In the genomic region with DNA sequence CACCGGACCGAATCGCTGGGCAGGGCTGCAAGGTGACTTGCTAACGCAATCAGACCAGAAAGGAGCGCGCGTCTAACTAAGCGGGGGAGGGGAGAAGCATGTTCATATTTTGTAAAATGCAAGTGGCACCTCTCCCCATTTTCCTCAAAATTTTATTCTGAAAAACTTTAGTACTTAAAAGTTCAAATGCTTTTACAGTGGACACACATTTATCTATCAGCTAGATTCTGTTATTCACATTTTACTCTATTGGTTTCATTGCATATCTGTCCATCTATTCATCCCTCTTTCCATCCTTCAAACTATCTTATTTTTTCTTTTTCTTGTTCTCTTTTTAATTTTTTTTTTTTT, we compare ENCODE assay signal across 9 cellular contexts. TPM values are rescaled to one million over a fixed set of nuclear protein-coding genes. Genes with fewer than 3 reads are reported as not detected.
DNase-seq lines count a peak whose midpoint lies in the region; ATAC-seq, FAIRE-seq and TF ChIP-seq lines count a peak whose summit lies in the region.
"Had no signal": no experiment of that assay in that cellular context is flagged by ENCODE, and none has a peak within 500 bp of the region (broad histone marks: within the 10 kb centered on the region; RNA-seq: fewer than 3 reads in every experiment).

No MANE protein-coding gene starts in this region.

- H3K4me1 ChIP-seq in ACC112 (ENCODE audit: control insufficient read depth, insufficient read depth, low read length, unreplicated experiment) (no peaks in the 10 kb centered on the region), IMR-90 (ENCODE audit: control insufficient read depth, insufficient read depth, low read length) (no peaks in the 10 kb centered on the region)

- H3K56ac ChIP-seq in IMR-90 (ENCODE audit: extremely low read depth, insufficient read depth, low read length) = no peak overlapping the region

- H2BK5ac ChIP-seq in IMR-90 (ENCODE audit: low read depth, low read length, poor library complexity, severe bottlenecking) = no peak overlapping the region

- no peak for DNase-seq in IMR-90
- no peak for DNase-seq in MCF 10A (ENCODE audit: unreplicated experiment)
- DNase-seq in naive thymus-derived CD8-positive, alpha-beta T cell = no peak
- no peak for DNase-seq in GM12892 (ENCODE audit: insufficient read length)
- no peak for DNase-seq in endothelial cell (ENCODE audit: low spot score)
- no peak for DNase-seq in stimulated activated CD4-positive, alpha-beta T cell treated with anti-CD3 and anti-CD28 coated beads, Interleukin-4, amount 100 ng/mL, for 1 hour

- no peaks in the 10 kb centered on the region for H3K9me1 ChIP-seq in IMR-90 (ENCODE audit: insufficient read depth, low read length)

- H2AFZ ChIP-seq in ACC112 (ENCODE audit: low read length, unreplicated experiment) (peak overlapping the region; percentile 37), IMR-90 (replicated peaks; ENCODE audit: low read length, poor library complexity) (peak overlapping the region; percentile 94)

- no peak overlapping the region for H3K23ac ChIP-seq in IMR-90 (ENCODE audit: low read depth, low read length)

- H3K4me1 Mint-ChIP-seq in MCF 10A (ENCODE audit: insufficient read depth, unreplicated experiment) (no peaks in the 10 kb centered on the region), endothelial cell (ENCODE audit: unreplicated experiment) (peaks cover 4% of the 10 kb centered on the region)
- peaks cover 3 to 9% (median 6%) of the 10 kb centered on the region in 4 donors for H3K4me1 Mint-ChIP-seq in naive thymus-derived CD8-positive, alpha-beta T cell

- H4K8ac ChIP-seq in IMR-90 (ENCODE audit: low read depth in 2 of 2, low read length in 2 of 2) = no peak overlapping the region

- H2BK20ac ChIP-seq in IMR-90 (ENCODE audit: low read depth, low read length) = no peak overlapping the region

- no peak overlapping the region for H2AK5ac ChIP-seq in IMR-90 (ENCODE audit: low read depth, low read length)

- H3K9me3 ChIP-seq in IMR-90 (ENCODE audit: control insufficient read depth, insufficient read depth, low read length) = no peaks in the 10 kb centered on the region

- H4K5ac ChIP-seq in IMR-90 (ENCODE audit: low read depth, low read length) = no peak overlapping the region

- WGBS in IMR-90 (ENCODE audit: extremely low coverage in 2 of 2, insufficient read length in 1 of 2), 2 experiments = no CpG with 5 or more reads among the region's 8 CpGs

- BruUV-seq in IMR-90 (replicated peaks; lab: Mats Ljungman, UMichigan) (no TSS peak), MCF 10A (replicated peaks; lab: Mats Ljungman, UMichigan) (no TSS peak)

- no peak overlapping the region for H2BK120ac ChIP-seq in IMR-90 (ENCODE audit: low read depth, low read length)

- intact Hi-C loops in IMR-90 (cut with micrococcal nuclease) (loop anchor here (1.0 kb wide), 1 partner anchor 110 kb away; no protein-coding TSS in a partner anchor), MCF 10A (cut with micrococcal nuclease) (loop anchor here (1.0 kb wide), 2 partner anchors 40 to 110 kb away; no protein-coding TSS in a partner anchor)

- H3K27me3 Mint-ChIP-seq in MCF 10A (ENCODE audit: insufficient read depth, unreplicated experiment) (peaks cover 10% of the 10 kb centered on the region), endothelial cell (ENCODE audit: unreplicated experiment) (peaks cover 2% of the 10 kb centered on the region)
- peaks cover 5 to 21% (median 13%) of the 10 kb centered on the region in 5 donors for H3K27me3 Mint-ChIP-seq in naive thymus-derived CD8-positive, alpha-beta T cell

- ATAC-seq in IMR-90 (ENCODE audit: low read depth) = no peak
- ATAC-seq in naive thymus-derived CD8-positive, alpha-beta T cell = no peak
- no peak for ATAC-seq in GM19023 (IDR thresholded peaks at IDR 0.05; ENCODE audit: unreplicated experiment)

- no peak overlapping the region for H3K4ac ChIP-seq in IMR-90 (ENCODE audit: low read depth, low read length)

- H4K20me1 ChIP-seq in IMR-90 (ENCODE audit: insufficient read depth, low read length) = no peaks in the 10 kb centered on the region

- POLR2A ChIA-PET in IMR-90 (lab: Charles Lee; ENCODE audit: unreplicated experiment) (no interaction called here), MCF 10A (lab: Yijun Ruan, JAX) (no interaction called here)
- POLR2A ChIA-PET in naive thymus-derived CD8-positive, alpha-beta T cell (lab: Charles Lee) = interaction anchor here (1.3 kb wide), 1 partner anchor 109 kb away, joined by 4 read pairs; no protein-coding TSS in a partner anchor

- peaks cover 23% of the 10 kb centered on the region; the same call in 1 of the 2 replicates for H3K27me3 ChIP-seq in ACC112 (ENCODE audit: insufficient read depth, low read length)
- H3K27me3 ChIP-seq in IMR-90 (ENCODE audit: control insufficient read depth, insufficient read depth, low read length) = peaks cover 12% of the 10 kb centered on the region

- H3K4me2 ChIP-seq in IMR-90 (ENCODE audit: low read depth, low read length) = peak overlapping the region; percentile 82

- CTCF ChIA-PET in IMR-90 (lab: Yijun Ruan, JAX) (interaction anchor here (1.0 to 1.9 kb wide), 4 partner anchors 15 to 111 kb away, joined by 3 to 6 read pairs (median 4); no protein-coding TSS in a partner anchor), MCF 10A (lab: Yijun Ruan, JAX) (interaction anchor here (0.5 to 8.4 kb wide), 33 partner anchors 10 to 1433 kb away, joined by 3 to 128 read pairs (median 6); partner anchors contain the start of gene KLHL25)

- no peak overlapping the region for H3K18ac ChIP-seq in IMR-90 (ENCODE audit: low read depth, low read length)

- H3K27ac Mint-ChIP-seq in MCF 10A (ENCODE audit: low read depth, unreplicated experiment) = no peak overlapping the region
- no peak overlapping the region for H3K27ac Mint-ChIP-seq in naive thymus-derived CD8-positive, alpha-beta T cell
- H3K27ac Mint-ChIP-seq in endothelial cell (ENCODE audit: unreplicated experiment) = no peak overlapping the region
- H3K27ac Mint-ChIP-seq: activated CD4-positive, alpha-beta T cell treated with anti-CD3 and anti-CD28 coated beads, Interleukin-2, amount 10 ng/mL, durations not matched to agents 7 days and 5 days had no signal

- H3K14ac ChIP-seq in IMR-90 (replicated peaks; ENCODE audit: low read depth, low read length) = no peak overlapping the region

- H3K4me3 Mint-ChIP-seq in MCF 10A (ENCODE audit: unreplicated experiment) (peak overlapping the region; percentile 53), endothelial cell (ENCODE audit: unreplicated experiment) (no peak overlapping the region)
- H3K4me3 Mint-ChIP-seq in naive thymus-derived CD8-positive, alpha-beta T cell = peak overlapping the region in 7 of 10 donors; percentile 59 to 77 (median 66)

- peaks cover 3% of the 10 kb centered on the region for H3K9me3 Mint-ChIP-seq in MCF 10A (ENCODE audit: unreplicated experiment)
- H3K9me3 Mint-ChIP-seq in naive thymus-derived CD8-positive, alpha-beta T cell = no peaks in the 10 kb centered on the region
- no peaks in the 10 kb centered on the region for H3K9me3 Mint-ChIP-seq in endothelial cell (ENCODE audit: unreplicated experiment)
- H3K9me3 Mint-ChIP-seq: activated CD4-positive, alpha-beta T cell treated with anti-CD3 and anti-CD28 coated beads, Interleukin-2, amount 10 ng/mL, durations not matched to agents 7 days and 5 days had no signal

- H3K4me3 ChIP-seq in ACC112 (ENCODE audit: low read depth, low read length) = peak overlapping the region; percentile 62
- H3K4me3 ChIP-seq in IMR-90 (ENCODE audit: insufficient read depth, low read depth, low read length) = no peak overlapping the region

- no peak overlapping the region for H3K9ac ChIP-seq in IMR-90 (ENCODE audit: low read depth, low read length)

- TF ChIP-seq POLR2A in IMR-90 (IDR thresholded peaks at IDR 0.05; ENCODE audit: low read depth, low read length) (no peak), GM12892 (IDR thresholded peaks at IDR 0.05; ENCODE audit: low read depth, low read length) (no peak)

- TF ChIP-seq CTCF in IMR-90 (conservative IDR thresholded peaks at IDR 0.05; ENCODE audit: low read depth, low read length) (no peak), MCF 10A (IDR thresholded peaks at IDR 0.05; ENCODE audit: unreplicated experiment) (no peak), endothelial cell (IDR thresholded peaks at IDR 0.05; ENCODE audit: unreplicated experiment) (no peak)

- H3K36me3 ChIP-seq in ACC112 (ENCODE audit: insufficient read depth, low read length) = no peaks in the 10 kb centered on the region
- no peaks in the 10 kb centered on the region for H3K36me3 ChIP-seq in IMR-90 (ENCODE audit: control insufficient read depth, insufficient read depth, low read length)

- no peaks in the 10 kb centered on the region for H3K79me1 ChIP-seq in IMR-90 (ENCODE audit: low read depth in 1 of 2, low read length in 2 of 2)

- dilution Hi-C loops in IMR-90 (cut with HindIII; ENCODE audit: low sequenced_read_pairs, unreplicated experiment) = no loop called here

- no peak for TF ChIP-seq RAD21 in IMR-90 (IDR thresholded peaks at IDR 0.05; ENCODE audit: low read length)

- no peak overlapping the region for H2AK9ac ChIP-seq in IMR-90 (replicated peaks; ENCODE audit: low read depth, low read length, poor library complexity)

- in situ Hi-C loops in IMR-90 (cut with MboI; ENCODE audit: low sequenced_read_pairs) = no loop called here

- H3K79me2 ChIP-seq in ACC112 (ENCODE audit: control insufficient read depth, insufficient read depth, low read length, unreplicated experiment) = no peaks in the 10 kb centered on the region

- H3K36me3 Mint-ChIP-seq in MCF 10A (ENCODE audit: insufficient read depth, unreplicated experiment) = no peaks in the 10 kb centered on the region
- no peaks in the 10 kb centered on the region for H3K36me3 Mint-ChIP-seq in naive thymus-derived CD8-positive, alpha-beta T cell
- no peaks in the 10 kb centered on the region for H3K36me3 Mint-ChIP-seq in endothelial cell (ENCODE audit: low read depth, unreplicated experiment)

- FAIRE-seq in GM12892 (lab: Jason Lieb, UNC) = no peak

- H2BK15ac ChIP-seq in IMR-90 (ENCODE audit: low read depth, low read length) = no peak overlapping the region

- no peak overlapping the region for H4K91ac ChIP-seq in IMR-90 (ENCODE audit: insufficient read depth, low read depth, low read length)

- no peak overlapping the region for H3K27ac ChIP-seq in ACC112 (ENCODE audit: low read depth, low read length)
- no peak overlapping the region for H3K27ac ChIP-seq in IMR-90 (ENCODE audit: insufficient read depth, low read length)

TF ChIP-seq in IMR-90, 13 proteins besides CTCF, POLR2A, EP300 and RAD21 (continues in another document):
- no peak for TF ChIP-seq CHD1 (IDR thresholded peaks at IDR 0.05; ENCODE audit: low read depth, low read length)

RNA-seq across cellular contexts. Expression of gene KLHL25, which starts 46.1 kb away (rescaled TPM):
- total RNA-seq in IMR-90 (2012; rRNA removed) (2.7 and 2.8 TPM in 2 replicates), MCF 10A (2022) (3.1 and 3.3 TPM in 2 replicates), endothelial cell (ENCODE audit: unreplicated experiment) (7.4 TPM)
- polyA plus RNA-seq in IMR-90 (2012; rRNA removed) = 5.6 and 6.6 TPM in 2 replicates
- 2.8 and 5.4 TPM in 2 replicates for polyA plus RNA-seq in IMR-90 (2012; cell fraction: cytosol; rRNA removed)
- 6.6 and 15.9 TPM in 2 replicates for polyA plus RNA-seq in IMR-90 (2012; cell fraction: nucleus; rRNA removed; ENCODE audit: low replicate concordance)
- 1 to 10 TPM; 7.5 TPM for total RNA-seq in naive thymus-derived CD8-positive, alpha-beta T cell
- 1 to 10 TPM; 1.0 to 1.8 (median 1.4) TPM for polyA plus RNA-seq in naive thymus-derived CD8-positive, alpha-beta T cell
- polyA plus RNA-seq in GM12892 (2012; ENCODE audit: missing spikeins) = 0.81 TPM
